ENCODE assay signal across 19 cellular contexts in the genomic region with DNA sequence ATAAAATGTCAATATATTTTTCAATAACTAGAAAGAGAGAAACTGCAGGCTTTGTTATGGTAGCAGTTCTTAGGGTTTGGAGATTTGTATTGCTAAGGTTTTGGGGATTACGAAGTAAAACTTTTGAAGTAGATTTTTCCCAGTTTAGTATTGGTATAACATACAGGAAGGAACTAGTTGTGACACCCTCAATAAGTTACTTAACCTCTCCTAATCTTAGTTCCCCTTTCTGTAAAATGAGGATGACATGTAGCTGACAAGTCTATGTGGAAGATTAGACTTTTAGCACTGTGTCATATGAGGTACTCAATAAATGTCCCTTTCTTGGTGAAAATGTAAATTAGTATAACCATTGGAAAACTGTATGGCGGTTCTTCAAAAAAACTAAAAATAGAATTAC.
DNase-seq lines count a peak whose midpoint lies in the region; ATAC-seq and TF ChIP-seq lines count a peak whose summit lies in the region.
"Had no signal": no experiment of that assay in that cellular context is flagged by ENCODE, and none has a peak within 500 bp of the region (broad histone marks: within the 10 kb centered on the region; RNA-seq: fewer than 3 reads in every experiment).

No MANE protein-coding gene starts in this region.

- no peak overlapping the region for H3K4me3 ChIP-seq in BLaER1 treated with 17β-estradiol and CSF1 and Interleukin-3, amounts not matched to agents 10 nM and 100 nM
- no peak overlapping the region for H3K4me3 ChIP-seq in left lung
- H3K4me3 ChIP-seq: A549 had no signal

- peaks cover 0 to 55% (median 5%) of the 10 kb centered on the region in 10 experiments; a peak in 11 of 20 replicates for H3K4me1 ChIP-seq in BLaER1 treated with 17β-estradiol and CSF1 and Interleukin-3, amounts not matched to agents 10 nM and 100 nM
- peaks cover 0 to 29% of the 10 kb centered on the region in 2 donors for H3K4me1 ChIP-seq in left lung
- H3K4me1 ChIP-seq: A549 had no signal

- H3K9ac ChIP-seq in BLaER1 treated with 17β-estradiol and CSF1 and Interleukin-3, amounts not matched to agents 10 nM and 100 nM, result no peak overlapping the region

- TF ChIP-seq CTCF in left lung (IDR thresholded peaks at IDR 0.05), result no peak

- H3K27ac ChIP-seq in BLaER1 treated with 17β-estradiol and CSF1 and Interleukin-3, amounts not matched to agents 10 nM and 100 nM, result peak overlapping the region in 9 of 11 experiments; percentile 45 to 79 (median 61); a peak in 16 of 22 replicates
- H3K27ac ChIP-seq in left lung, result peak overlapping the region in 1 of 2 donors; percentile 66
- H3K27ac ChIP-seq: A549 had no signal

- peak; percentile 60 for ATAC-seq in left lung
- ATAC-seq: A549; activated CD4-positive, alpha-beta T cell treated with anti-CD3 and anti-CD28 coated beads for 36 hours; sciatic nerve had no signal

- peak overlapping the region in 7 of 11 experiments; percentile 11 to 61 (median 27); a peak in 11 of 22 replicates for H3K4me2 ChIP-seq in BLaER1 treated with 17β-estradiol and CSF1 and Interleukin-3, amounts not matched to agents 10 nM and 100 nM
- H3K4me2 ChIP-seq: A549 had no signal

- DNase-seq in KG1 (lab: John Stamatoyannopoulos, UW) (peak; percentile 71), SIG-M5 (lab: John Stamatoyannopoulos, UW) (peak; percentile 92), left lung (no peak), activated gamma-delta T cell (lab: John Stamatoyannopoulos, UW) (no peak), SK-N-DZ (ENCODE audit: low spot score) (no peak), dermis blood vessel endothelial cell (no peak), D341Med (ENCODE audit: low spot score) (no peak)
- DNase-seq: activated CD4-positive, alpha-beta T cell treated with anti-CD3 and anti-CD28 coated beads for 36 hours; activated T-cell treated with anti-CD3 and anti-CD28 coated beads, Interleukin-2, amount 50 U/mL, for 48 hours; aorta; EL; NCI-H1417 treated with DMSO at 0.1 percent for 48 hours; NCI-H524; nephron progenitor cell; posterior cingulate gyrus; SW 1271 had no signal

- no peaks in the 10 kb centered on the region for H4K20me1 ChIP-seq in BLaER1 treated with 17β-estradiol and CSF1 and Interleukin-3, amounts not matched to agents 10 nM and 100 nM

- H3K9me3 ChIP-seq in BLaER1 treated with 17β-estradiol and CSF1 and Interleukin-3, amounts not matched to agents 10 nM and 100 nM (replicated peaks in 1 of 11), result peaks cover 10 to 38% (median 20%) of the 10 kb centered on the region in 11 experiments; a peak in 21 of 22 replicates
- H3K9me3 ChIP-seq in left lung, result peaks cover 0 to 13% of the 10 kb centered on the region in 2 donors
- H3K9me3 ChIP-seq: A549 had no signal

- H3K36me3 ChIP-seq in BLaER1 treated with 17β-estradiol and CSF1 and Interleukin-3, amounts not matched to agents 10 nM and 100 nM, result peaks cover 0 to 6% (median 0%) of the 10 kb centered on the region in 11 experiments; a peak in 3 of 22 replicates
- no peaks in the 10 kb centered on the region for H3K36me3 ChIP-seq in left lung

- intact Hi-C loops in left lung (cut with DNase I), result no loop called here

- no peaks in the 10 kb centered on the region for H3K27me3 ChIP-seq in BLaER1 treated with 17β-estradiol and CSF1 and Interleukin-3, amounts not matched to agents 10 nM and 100 nM
- no peaks in the 10 kb centered on the region for H3K27me3 ChIP-seq in left lung

Comparison
In these comparisons a context has a peak if more than half of its experiments do, and no peak if none do; other contexts are left out.
1. DNase-seq: peak in KG1 (single experiment) and SIG-M5 (single experiment); none in left lung (0 of 2), activated gamma-delta T cell (single experiment), SK-N-DZ (single experiment), dermis blood vessel endothelial cell (single experiment) and D341Med (single experiment).